8 cellular contexts compared by ENCODE assay signal in genomic region chr3:45592830-45593707, GRCh38. TPM values are rescaled to one million over a fixed set of nuclear protein-coding genes. Genes with fewer than 3 reads are reported as not detected.
DNase-seq lines count a peak whose midpoint lies in the region; ATAC-seq and TF ChIP-seq lines count a peak whose summit lies in the region.

No MANE protein-coding gene starts in this region.

- peaks cover 42% of the 10 kb centered on the region for H3K4me1 Mint-ChIP-seq in T-helper 17 cell

- peak overlapping the region; percentile 91 to 96 for H3K27ac ChIP-seq in ascending aorta
- peak overlapping the region; percentile 91 to 97 for H3K27ac ChIP-seq in right atrium auricular region

- H3K4me3 Mint-ChIP-seq in T-helper 17 cell = peak overlapping the region; percentile 92

- intact Hi-C loops in ascending aorta (cut with DNase I) = loop anchor here (1.0 to 10.0 kb wide), 4 partner anchors 63 to 402 kb away; partner anchors contain the start of genes FYCO1 and LZTFL1
- intact Hi-C loops in posterior vena cava (cut with DNase I) = loop anchor here in 1 of 2 donors (5.0 to 10.0 kb wide), 2 partner anchors 64 to 78 kb away; no protein-coding TSS in a partner anchor

- peak overlapping the region; percentile 81 to 91 for H3K4me3 ChIP-seq in ascending aorta
- H3K4me3 ChIP-seq in right atrium auricular region = peak overlapping the region; percentile 68 to 85

- DNase-seq in NCI-H1417 (lab: John Stamatoyannopoulos, UW) (peak; percentile 42 to 83 (median 67)), NCI-H1417 treated with DMSO at 0.1 percent for 48 hours (lab: John Stamatoyannopoulos, UW) (no peak), NCI-H1105 (lab: John Stamatoyannopoulos, UW) (peak; percentile 58), T-helper 17 cell (peak; percentile 54 to 60 (median 59)), ascending aorta (ENCODE audit: low spot score in 2 of 2) (peak; percentile 82 to 97), right atrium auricular region (ENCODE audit: low spot score) (peak; percentile 94), posterior vena cava (ENCODE audit: low spot score) (peak; percentile 97), ureter (ENCODE audit: low spot score) (peak; percentile 94)

- ATAC-seq in T-helper 17 cell = peak; percentile 63

- H3K27me3 Mint-ChIP-seq in T-helper 17 cell = no peaks in the 10 kb centered on the region

- H3K4me1 ChIP-seq in ascending aorta (peaks cover 16 to 25% of the 10 kb centered on the region in 2 donors), right atrium auricular region (peaks cover 0 to 50% of the 10 kb centered on the region in 2 donors)

- peak; percentile 85 to 88 (median 87) for TF ChIP-seq CTCF in ascending aorta (IDR thresholded peaks at IDR 0.05)
- peak; percentile 71 to 90 for TF ChIP-seq CTCF in right atrium auricular region (IDR thresholded peaks at IDR 0.05)

- no peaks in the 10 kb centered on the region for H3K36me3 Mint-ChIP-seq in T-helper 17 cell (ENCODE audit: low read depth)

- H3K36me3 ChIP-seq in ascending aorta = no peaks in the 10 kb centered on the region
- H3K36me3 ChIP-seq in right atrium auricular region = no peaks in the 10 kb centered on the region

- H3K9me3 ChIP-seq in T-helper 17 cell (ENCODE audit: control insufficient read depth, low read length, poor library complexity, severe bottlenecking) (no peaks in the 10 kb centered on the region), ascending aorta (no peaks in the 10 kb centered on the region), right atrium auricular region (no peaks in the 10 kb centered on the region)

- H3K27ac Mint-ChIP-seq in T-helper 17 cell = peak overlapping the region; percentile 89

- H3K27me3 ChIP-seq in ascending aorta (no peaks in the 10 kb centered on the region), right atrium auricular region (no peaks in the 10 kb centered on the region)

RNA-seq across cellular contexts. Expression of gene LIMD1, which starts 1.5 kb away (rescaled TPM):
- total RNA-seq in T-helper 17 cell = 10 to 100 TPM; 17.2 to 34.1 TPM
- total RNA-seq in ascending aorta = 36.8 TPM
- 10 to 100 TPM; 15.8 to 19.4 TPM for total RNA-seq in right atrium auricular region
- 10 to 100 TPM; 28.9 to 33.5 TPM for total RNA-seq in posterior vena cava
- 62.5 TPM for total RNA-seq in ureter
